Comparison of ENCODE assay signal across 20 cellular contexts in the genomic region with DNA sequence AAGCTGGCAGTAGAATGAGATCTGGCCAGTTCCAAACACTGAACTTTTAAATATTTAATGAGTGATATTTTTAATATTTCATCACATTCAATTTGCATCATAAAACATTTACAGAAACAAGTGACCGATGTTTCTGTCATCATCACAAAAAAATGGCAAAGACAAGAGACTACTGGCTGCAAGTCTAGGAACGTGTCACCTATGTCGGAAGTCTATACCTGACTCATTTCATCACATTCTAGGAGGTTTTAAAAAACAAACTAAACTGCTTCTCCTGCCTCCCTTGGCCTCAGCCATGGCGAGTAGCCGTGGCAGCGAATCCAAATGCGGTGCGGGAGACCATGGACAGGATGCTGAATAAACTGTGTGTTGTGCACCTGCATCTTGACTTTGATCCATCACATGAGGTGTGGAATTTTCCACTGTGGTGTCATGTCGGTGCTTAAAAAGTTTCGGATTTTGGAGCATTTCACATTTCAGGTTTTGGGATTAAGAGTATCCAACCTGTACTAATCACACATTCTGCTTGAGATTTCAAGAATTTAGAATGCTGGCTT.
"Had no signal": no experiment of that assay in that cellular context is flagged by ENCODE, and none has a peak within 500 bp of the region (broad histone marks: within the 10 kb centered on the region; RNA-seq: fewer than 3 reads in every experiment).

No MANE protein-coding gene starts in this region.

- H3K27me3 ChIP-seq: body of pancreas, dorsolateral prefrontal cortex, left lung, spleen, thyroid gland had no signal

- H3K4me3 Mint-ChIP-seq: activated naive CD8-positive, alpha-beta T cell treated with anti-CD3 and anti-CD28 coated beads, Interleukin-2, amount 50 U/mL, for 24 hours; activated T-cell treated with anti-CD3 and anti-CD28 coated beads, Interleukin-2, amount 50 U/mL, for 72 hours; naive thymus-derived CD4-positive, alpha-beta T cell; neural crest cell; T-helper 2 cell treated with Interferon-gamma antibody and Interleukin-4, amounts not matched to agents 5 μg/mL and 100 μg/mL, for 36 hours had no signal

- ATAC-seq: activated naive CD8-positive, alpha-beta T cell treated with anti-CD3 and anti-CD28 coated beads, Interleukin-2, amount 50 U/mL, for 24 hours; body of pancreas; left lung; naive thymus-derived CD4-positive, alpha-beta T cell; SK-N-SH treated with all-trans-retinoic acid at 6 μM for 48 hours had no signal

- H3K27ac Mint-ChIP-seq: activated naive CD8-positive, alpha-beta T cell treated with anti-CD3 and anti-CD28 coated beads, Interleukin-2, amount 50 U/mL, for 24 hours; activated T-cell treated with anti-CD3 and anti-CD28 coated beads, Interleukin-2, amount 50 U/mL, for 72 hours; naive thymus-derived CD4-positive, alpha-beta T cell; T-helper 2 cell treated with Interferon-gamma antibody and Interleukin-4, amounts not matched to agents 5 μg/mL and 100 μg/mL, for 36 hours had no signal

- H3K4me3 ChIP-seq: body of pancreas, left lung, lung, spleen, thyroid gland had no signal

- DNase-seq: activated CD4-positive, CD25-positive, alpha-beta regulatory T cell treated with anti-CD3 and anti-CD28 coated beads, Interleukin-2, amount 50 U/mL, for 72 hours; activated gamma-delta T cell; activated naive CD4-positive, alpha-beta T cell treated with anti-CD3 and anti-CD28 coated beads, Interleukin-2, amount 50 U/mL, for 16 hours; activated naive CD8-positive, alpha-beta T cell treated with anti-CD3 and anti-CD28 coated beads, Interleukin-2, amount 50 U/mL, for 24 hours; activated T-cell treated with anti-CD3 and anti-CD28 coated beads, Interleukin-2, amount 50 U/mL, for 72 hours; anterior cingulate cortex; body of pancreas; left lung; naive thymus-derived CD4-positive, alpha-beta T cell; occipital lobe; spleen; stimulated activated CD4-positive, alpha-beta T cell treated with anti-CD3 and anti-CD28 coated beads, Interleukin-4, amount 100 ng/mL, for 1 hour; stimulated activated naive CD4-positive, alpha-beta T cell treated with Interleukin-2 at 50 U/mL for 16 hours; thyroid gland; WERI-Rb-1 had no signal

- H3K27me3 Mint-ChIP-seq: activated naive CD8-positive, alpha-beta T cell treated with anti-CD3 and anti-CD28 coated beads, Interleukin-2, amount 50 U/mL, for 24 hours; naive thymus-derived CD4-positive, alpha-beta T cell had no signal

- H3K9me3 Mint-ChIP-seq: activated naive CD8-positive, alpha-beta T cell treated with anti-CD3 and anti-CD28 coated beads, Interleukin-2, amount 50 U/mL, for 24 hours; activated T-cell treated with anti-CD3 and anti-CD28 coated beads, Interleukin-2, amount 50 U/mL, for 72 hours; naive thymus-derived CD4-positive, alpha-beta T cell; neural crest cell; T-helper 2 cell treated with Interferon-gamma antibody and Interleukin-4, amounts not matched to agents 5 μg/mL and 100 μg/mL, for 36 hours had no signal

- H3K4me1 ChIP-seq: left lung, thyroid gland had no signal

- H3K9me3 ChIP-seq: body of pancreas, left lung, spleen, thyroid gland had no signal

- H3K36me3 ChIP-seq: left lung, spleen, thyroid gland had no signal

- H3K27ac ChIP-seq: body of pancreas, left lung, spleen, thyroid gland, WERI-Rb-1 had no signal
